Comparison of ENCODE assay signal across 12 cellular contexts in genomic region chr3:112633757-112634156, GRCh38. TPM values are rescaled to one million over a fixed set of nuclear protein-coding genes. Genes with fewer than 3 reads are reported as not detected.
DNase-seq lines count a peak whose midpoint lies in the region; ATAC-seq, FAIRE-seq and TF ChIP-seq lines count a peak whose summit lies in the region.
"Had no signal": no experiment of that assay in that cellular context is flagged by ENCODE, and none has a peak within 500 bp of the region (broad histone marks: within the 10 kb centered on the region; RNA-seq: fewer than 3 reads in every experiment).

No MANE protein-coding gene starts in this region.

- H3K9ac ChIP-seq in HUES6 (ENCODE audit: low read length) (no peak overlapping the region), astrocyte (ENCODE audit: low read length) (peak overlapping the region; percentile 12), muscle layer of colon (ENCODE audit: low read length) (no peak overlapping the region)

- peaks cover 83% of the 10 kb centered on the region for H3K79me2 ChIP-seq in astrocyte (ENCODE audit: insufficient read depth, low read length)

- H3K4me3 Mint-ChIP-seq in astrocyte (ENCODE audit: unreplicated experiment) = no peak overlapping the region

- H3K36me3 ChIP-seq in HUES6 (ENCODE audit: control insufficient read depth, insufficient read depth, low read length) = no peaks in the 10 kb centered on the region
- H3K36me3 ChIP-seq in astrocyte (ENCODE audit: insufficient read depth, low read length) = peaks cover 1% of the 10 kb centered on the region
- no peaks in the 10 kb centered on the region for H3K36me3 ChIP-seq in muscle layer of colon (ENCODE audit: insufficient read depth, low read length)
- H3K36me3 ChIP-seq: prostate gland, upper lobe of right lung had no signal

- H3K4me3 ChIP-seq in AG10803 (ENCODE audit: low read length) (peak overlapping the region; percentile 88), HUES6 (ENCODE audit: low read depth, low read length) (no peak overlapping the region), astrocyte (ENCODE audit: insufficient read depth, low read depth, low read length) (no peak overlapping the region), muscle layer of colon (ENCODE audit: low read depth in 1 of 2, low read length in 2 of 2) (peak overlapping the region in 1 of 2 donors; percentile 26)
- H3K4me3 ChIP-seq: prostate gland, upper lobe of right lung had no signal

- H3K27me3 Mint-ChIP-seq in astrocyte (ENCODE audit: low read depth, unreplicated experiment) = no peaks in the 10 kb centered on the region

- peak overlapping the region; percentile 88 for H3K4me2 ChIP-seq in astrocyte (ENCODE audit: low read length)

- H3K9me3 ChIP-seq in HUES6 (ENCODE audit: control insufficient read depth, insufficient read depth, low read depth, low read length) (no peaks in the 10 kb centered on the region), astrocyte (ENCODE audit: insufficient read depth, low read depth, low read length) (no peaks in the 10 kb centered on the region), muscle layer of colon (ENCODE audit: low read length) (no peaks in the 10 kb centered on the region)
- H3K9me3 ChIP-seq: prostate gland, upper lobe of right lung had no signal

- no peak for ATAC-seq in GM18858 (IDR thresholded peaks at IDR 0.05; ENCODE audit: unreplicated experiment)
- ATAC-seq: upper lobe of right lung had no signal

- FAIRE-seq in astrocyte (lab: Jason Lieb, UNC) (no peak), RCC 7860 (lab: Jason Lieb, UNC) (no peak)

- DNase-seq in AG10803 (ENCODE audit: low read depth) (no peak), astrocyte (ENCODE audit: low read depth) (no peak), RCC 7860 (ENCODE audit: low spot score) (no peak), hypothalamus (lab: John Stamatoyannopoulos, UW) (no peak), T1000 (lab: John Stamatoyannopoulos, UW) (no peak)
- DNase-seq: Calu3, caudate nucleus, upper lobe of right lung had no signal

- peak overlapping the region; percentile 38; the same call in 1 of the 2 replicates for H3K27ac ChIP-seq in HUES6 (ENCODE audit: low read depth, low read length)
- H3K27ac ChIP-seq in astrocyte (ENCODE audit: low read depth, low read length) = peak overlapping the region; percentile 44
- H3K27ac ChIP-seq in muscle layer of colon (ENCODE audit: low read depth, low read length) = peak overlapping the region; percentile 50
- H3K27ac ChIP-seq: upper lobe of right lung had no signal

- H3K27ac Mint-ChIP-seq in astrocyte (ENCODE audit: unreplicated experiment) = no peak overlapping the region

- H2AFZ ChIP-seq in astrocyte (ENCODE audit: low read depth, low read length) = no peak overlapping the region

- H3K4me1 Mint-ChIP-seq in astrocyte (ENCODE audit: low read depth, unreplicated experiment) = peaks cover 57% of the 10 kb centered on the region

- peaks cover 18% of the 10 kb centered on the region for H4K20me1 ChIP-seq in astrocyte (ENCODE audit: insufficient read depth, low read length)

- no peaks in the 10 kb centered on the region for H3K9me3 Mint-ChIP-seq in astrocyte (ENCODE audit: unreplicated experiment)

- peaks cover 6% of the 10 kb centered on the region for H3K36me3 Mint-ChIP-seq in astrocyte (ENCODE audit: low read depth, unreplicated experiment)

- H3K4me1 ChIP-seq in HUES6 (ENCODE audit: control insufficient read depth, insufficient read depth, low read length) (peaks cover 53% of the 10 kb centered on the region), astrocyte (ENCODE audit: insufficient read depth, low read length) (peaks cover 65% of the 10 kb centered on the region), muscle layer of colon (ENCODE audit: insufficient read depth, low read length) (peaks cover 95% of the 10 kb centered on the region)
- H3K4me1 ChIP-seq: prostate gland had no signal

- TF ChIP-seq CTCF in AG10803 (conservative IDR thresholded peaks at IDR 0.05; ENCODE audit: low read length) (no peak), astrocyte (IDR thresholded peaks at IDR 0.05; ENCODE audit: insufficient read depth, low read depth, low read length) (no peak)

- H3K27me3 ChIP-seq in HUES6 (ENCODE audit: control insufficient read depth, insufficient read depth, low read length) = no peaks in the 10 kb centered on the region
- H3K27me3 ChIP-seq in astrocyte (ENCODE audit: insufficient read depth, low read length) = no peaks in the 10 kb centered on the region
- no peaks in the 10 kb centered on the region for H3K27me3 ChIP-seq in muscle layer of colon (ENCODE audit: control insufficient read depth in 1 of 2, insufficient read depth in 2 of 2, low read length in 2 of 2)
- H3K27me3 ChIP-seq: upper lobe of right lung had no signal

RNA-seq across cellular contexts. Expression of gene CCDC80, which starts 7.2 kb away (rescaled TPM):
- total RNA-seq in astrocyte = 272 and 333 TPM in 2 replicates
